Comparison of ENCODE assay signal across 7 cellular contexts in the genomic region with DNA sequence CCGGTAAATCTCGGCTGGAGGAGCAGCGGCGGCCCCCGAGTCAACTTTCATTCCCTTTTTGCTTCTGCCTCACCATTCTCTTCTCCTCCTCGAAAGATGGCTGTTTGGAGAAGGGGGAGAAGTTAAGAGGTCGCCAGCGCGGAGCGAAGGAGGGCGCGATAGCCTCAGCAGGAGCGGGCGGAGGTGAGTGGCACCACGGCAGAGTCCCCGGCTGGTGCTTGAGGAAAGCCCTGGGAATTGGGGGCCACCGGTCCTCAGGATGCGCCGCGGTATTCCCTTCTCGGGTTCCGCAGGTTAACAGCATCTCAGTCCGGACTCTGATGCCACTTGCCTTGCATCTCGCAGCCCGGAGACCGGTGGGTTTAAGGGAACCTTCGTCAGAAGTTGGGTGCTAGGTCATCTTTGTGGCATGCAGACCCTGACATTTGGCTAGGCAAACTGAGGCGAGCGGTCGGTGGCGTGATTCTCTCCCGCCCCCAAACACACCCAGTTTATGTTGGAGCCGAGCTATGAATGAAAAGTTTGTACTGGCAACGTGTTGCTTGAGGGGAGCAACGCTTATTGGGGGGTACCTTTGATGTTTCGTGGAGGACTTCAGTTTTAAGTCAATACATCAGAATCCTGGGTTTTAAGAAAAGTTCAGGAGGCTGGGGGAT. TPM values are rescaled to one million over a fixed set of nuclear protein-coding genes. Genes with fewer than 3 reads are reported as not detected.
DNase-seq lines count a peak whose midpoint lies in the region; ATAC-seq and TF ChIP-seq lines count a peak whose summit lies in the region.

No MANE protein-coding gene starts in this region.

- H2AFZ ChIP-seq in HCT116 (ENCODE audit: low read depth, low read length, poor library complexity, severe bottlenecking), result no peak overlapping the region
- H2AFZ ChIP-seq in fibroblast of lung (ENCODE audit: low read length), result peak overlapping the region; percentile 75
- peak overlapping the region; percentile 98 for H2AFZ ChIP-seq in neural progenitor cell (replicated peaks)

- DNase-seq in HCT116 (ENCODE audit: low read depth, low spot score) (no peak), SJCRH30 (peak in 1 of 2 experiments; percentile 23), fibroblast of lung (ENCODE audit: low read depth in 2 of 2) (peak in 1 of 2 donors; percentile 25), neural progenitor cell (ENCODE audit: low spot score) (peak; percentile 50), NCI-H1048 (lab: John Stamatoyannopoulos, UW) (no peak)

- no peak for TF ChIP-seq CTCF in HCT116 (IDR thresholded peaks at IDR 0.05 in 2 of 3, conservative IDR thresholded peaks at IDR 0.05 in 1 of 3; ENCODE audit: borderline replicate concordance in 1 of 3, insufficient read depth in 1 of 3, low read depth in 2 of 3, low read length in 2 of 3)
- TF ChIP-seq CTCF in fibroblast of lung (conservative IDR thresholded peaks at IDR 0.05 in 1 of 2, IDR thresholded peaks at IDR 0.05 in 1 of 2; ENCODE audit: low read depth in 1 of 2, low read length in 2 of 2), result no peak
- no peak for TF ChIP-seq CTCF in neural progenitor cell (IDR thresholded peaks at IDR 0.05)

- peak overlapping the region; percentile 90 for H3K4me3 Mint-ChIP-seq in neural progenitor cell

- H3K27me3 ChIP-seq in HCT116 (ENCODE audit: insufficient read depth, low read length) (no peaks in the 10 kb centered on the region), SJCRH30 (peaks cover 14% of the 10 kb centered on the region), fibroblast of lung (ENCODE audit: control insufficient read depth, insufficient read depth, low read length) (peaks cover 7% of the 10 kb centered on the region), neural progenitor cell (peaks cover 54% of the 10 kb centered on the region)

- H3F3A ChIP-seq in neural progenitor cell (ENCODE audit: low read depth), result peaks cover 23% of the 10 kb centered on the region

- no TSS peak for BruUV-seq in HCT116 (replicated peaks; lab: Mats Ljungman, UMichigan)

- no peaks in the 10 kb centered on the region for H3K9me2 ChIP-seq in HCT116 (ENCODE audit: insufficient read depth)

- peak; percentile 39 for ATAC-seq in HCT116
- no peak for ATAC-seq in HG03342 (IDR thresholded peaks at IDR 0.05; ENCODE audit: unreplicated experiment)
- no peak for ATAC-seq in HG02642 (IDR thresholded peaks at IDR 0.05; ENCODE audit: poor library complexity, unreplicated experiment)

- H3K27ac ChIP-seq in HCT116 (ENCODE audit: low read depth, low read length) (no peak overlapping the region), SJCRH30 (no peak overlapping the region), fibroblast of lung (ENCODE audit: insufficient read depth, low read length) (no peak overlapping the region), neural progenitor cell (no peak overlapping the region)

- H3K79me2 ChIP-seq in HCT116 (ENCODE audit: insufficient read depth, low read length) (no peaks in the 10 kb centered on the region), fibroblast of lung (ENCODE audit: control insufficient read depth, insufficient read depth, low read length) (no peaks in the 10 kb centered on the region), neural progenitor cell (ENCODE audit: low read depth) (no peaks in the 10 kb centered on the region)

- no peaks in the 10 kb centered on the region for H3K36me3 ChIP-seq in HCT116 (ENCODE audit: control insufficient read depth in 1 of 2, insufficient read depth in 2 of 2, low read length in 2 of 2)
- no peaks in the 10 kb centered on the region for H3K36me3 ChIP-seq in SJCRH30
- no peaks in the 10 kb centered on the region for H3K36me3 ChIP-seq in fibroblast of lung (ENCODE audit: control insufficient read depth, insufficient read depth, low read length)
- H3K36me3 ChIP-seq in neural progenitor cell, result no peaks in the 10 kb centered on the region

- peaks cover 9% of the 10 kb centered on the region for H3K9me3 Mint-ChIP-seq in neural progenitor cell

- H3K4me1 Mint-ChIP-seq in neural progenitor cell, result peaks cover 13% of the 10 kb centered on the region

- H3K4me1 ChIP-seq in HCT116 (ENCODE audit: control insufficient read depth in 1 of 2, insufficient read depth in 2 of 2, low read length in 2 of 2) (peaks cover 5 to 16% of the 10 kb centered on the region in 2 experiments; a peak in 3 of 4 replicates), SJCRH30 (no peaks in the 10 kb centered on the region), fibroblast of lung (ENCODE audit: control insufficient read depth, extremely low read depth, insufficient read depth, low read length) (no peaks in the 10 kb centered on the region), neural progenitor cell (no peaks in the 10 kb centered on the region)

- CTCF ChIA-PET in HCT116 (lab: Charles Lee), result no interaction called here

- H3K36me3 Mint-ChIP-seq in neural progenitor cell, result no peaks in the 10 kb centered on the region

- H3K9me3 ChIP-seq in HCT116 (ENCODE audit: control insufficient read depth in 1 of 2, insufficient read depth in 1 of 2, low read depth in 1 of 2, low read length in 2 of 2), result no peaks in the 10 kb centered on the region
- H3K9me3 ChIP-seq in SJCRH30 (replicated peaks), result no peaks in the 10 kb centered on the region
- H3K9me3 ChIP-seq in fibroblast of lung (ENCODE audit: control insufficient read depth, insufficient read depth, low read depth, low read length), result no peaks in the 10 kb centered on the region
- no peaks in the 10 kb centered on the region for H3K9me3 ChIP-seq in neural progenitor cell (ENCODE audit: low read depth)

- H4K20me1 ChIP-seq in HCT116 (ENCODE audit: insufficient read depth), result no peaks in the 10 kb centered on the region
- no peaks in the 10 kb centered on the region for H4K20me1 ChIP-seq in fibroblast of lung (ENCODE audit: control insufficient read depth, extremely low read depth, insufficient read depth, low read length)
- peaks cover 3% of the 10 kb centered on the region for H4K20me1 ChIP-seq in neural progenitor cell (ENCODE audit: low read depth)

- H3K9ac ChIP-seq in HCT116 (ENCODE audit: low read length) (0 out of 2 replicates have a peak overlapping the region, but pooled peaks have one; percentile 37), fibroblast of lung (ENCODE audit: insufficient read depth, low read length) (no peak overlapping the region), neural progenitor cell (no peak overlapping the region)

- no peak for TF ChIP-seq RAD21 in HCT116 (IDR thresholded peaks at IDR 0.05; ENCODE audit: low read depth)

- intact Hi-C loops in HCT116 (cut with micrococcal nuclease), result no loop called here

- no peak overlapping the region for H3K27ac Mint-ChIP-seq in neural progenitor cell

- POLR2A ChIA-PET in HCT116 (lab: Charles Lee), result no interaction called here

- RAD21 ChIA-PET in HCT116 (lab: Charles Lee; ENCODE audit: low non-redundant PET in 1 of 2, low total read pairs in 2 of 2, uncharacterized antibody in 2 of 2, unreplicated experiment in 2 of 2), result no interaction called here

- TF ChIP-seq POLR2A in HCT116 (IDR thresholded peaks at IDR 0.05; ENCODE audit: borderline replicate concordance, extremely low read depth, insufficient read depth, insufficient read length), result no peak

- H3K27me3 Mint-ChIP-seq in neural progenitor cell (ENCODE audit: insufficient read depth, low read depth), result peaks cover 18% of the 10 kb centered on the region

- H3K4me3 ChIP-seq in HCT116 (replicated peaks in 1 of 2; ENCODE audit: low read depth in 1 of 2, low read length in 2 of 2), result peak overlapping the region; percentile 47 to 65
- H3K4me3 ChIP-seq in SJCRH30, result peak overlapping the region; percentile 60
- H3K4me3 ChIP-seq in fibroblast of lung (replicated peaks in 1 of 4; ENCODE audit: control extremely low read depth in 1 of 4, insufficient read depth in 1 of 4, low read depth in 3 of 4, low read length in 4 of 4), result peak overlapping the region; percentile 58 to 63 (median 60)
- H3K4me3 ChIP-seq in neural progenitor cell, result peak overlapping the region; percentile 69

- peak overlapping the region; percentile 81 for H3K4me2 ChIP-seq in HCT116 (ENCODE audit: low read length)
- H3K4me2 ChIP-seq in fibroblast of lung (ENCODE audit: extremely low read depth, insufficient read depth, low read length), result peak overlapping the region; percentile 93
- peak overlapping the region; percentile 96 for H3K4me2 ChIP-seq in neural progenitor cell

TF ChIP-seq in HCT116, 20 proteins besides CTCF, POLR2A, EP300 and RAD21:
- TF ChIP-seq, protein P1, sequence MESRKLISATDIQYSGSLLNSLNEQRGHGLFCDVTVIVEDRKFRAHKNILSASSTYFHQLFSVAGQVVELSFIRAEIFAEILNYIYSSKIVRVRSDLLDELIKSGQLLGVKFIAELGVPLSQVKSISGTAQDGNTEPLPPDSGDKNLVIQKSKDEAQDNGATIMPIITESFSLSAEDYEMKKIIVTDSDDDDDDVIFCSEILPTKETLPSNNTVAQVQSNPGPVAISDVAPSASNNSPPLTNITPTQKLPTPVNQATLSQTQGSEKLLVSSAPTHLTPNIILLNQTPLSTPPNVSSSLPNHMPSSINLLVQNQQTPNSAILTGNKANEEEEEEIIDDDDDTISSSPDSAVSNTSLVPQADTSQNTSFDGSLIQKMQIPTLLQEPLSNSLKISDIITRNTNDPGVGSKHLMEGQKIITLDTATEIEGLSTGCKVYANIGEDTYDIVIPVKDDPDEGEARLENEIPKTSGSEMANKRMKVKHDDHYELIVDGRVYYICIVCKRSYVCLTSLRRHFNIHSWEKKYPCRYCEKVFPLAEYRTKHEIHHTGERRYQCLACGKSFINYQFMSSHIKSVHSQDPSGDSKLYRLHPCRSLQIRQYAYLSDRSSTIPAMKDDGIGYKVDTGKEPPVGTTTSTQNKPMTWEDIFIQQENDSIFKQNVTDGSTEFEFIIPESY (IDR thresholded peaks at IDR 0.05; ENCODE audit: extremely low read depth, insufficient replicate concordance, low read length), result no peak
- no peak for TF ChIP-seq ZFX (IDR thresholded peaks at IDR 0.05)
- no peak for TF ChIP-seq EZH2 (IDR thresholded peaks at IDR 0.05)

RNA-seq across cellular contexts. Expression of a gene that starts 59.5 kb away (rescaled TPM):
- total RNA-seq in HCT116 (2021; ENCODE audit: unreplicated experiment) (not detected), fibroblast of lung (not detected in 2 replicates), neural progenitor cell (ENCODE audit: low replicate concordance) (not detected in 2 replicates)
- polyA plus RNA-seq in HCT116 (2012), result not detected in 2 replicates
- total RNA-seq in SJCRH30 (2014; rRNA removed; shearing (Covaris generic)), result not detected in 2 replicates
- polyA plus RNA-seq in fibroblast of lung, result not detected in 2 replicates
- polyA plus RNA-seq in fibroblast of lung (2012), result not detected in 2 replicates
- polyA minus RNA-seq in fibroblast of lung (ENCODE audit: low replicate concordance), result not detected in 2 replicates
